In the genomic region with DNA sequence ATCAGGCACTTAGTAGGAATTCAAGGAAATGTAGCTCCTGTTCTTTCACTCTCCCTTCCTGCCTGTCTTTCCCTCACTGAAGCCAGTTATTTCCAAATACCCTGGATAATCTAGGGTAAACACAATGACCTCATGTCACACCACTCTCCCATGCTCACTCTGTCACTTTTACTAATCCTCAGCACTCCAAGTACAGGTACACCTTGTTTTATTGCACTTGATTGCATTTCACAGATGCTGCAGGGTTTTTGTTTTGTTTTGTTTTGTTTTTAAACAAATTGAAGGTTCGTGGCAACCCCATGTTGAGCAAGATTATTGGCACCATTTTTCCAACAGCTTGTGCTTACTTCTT, we compare ENCODE assay signal across 12 cellular contexts. TPM values are rescaled to one million over a fixed set of nuclear protein-coding genes. Genes with fewer than 3 reads are reported as not detected.
DNase-seq lines count a peak whose midpoint lies in the region; ATAC-seq and TF ChIP-seq lines count a peak whose summit lies in the region.
"Had no signal": no experiment of that assay in that cellular context is flagged by ENCODE, and none has a peak within 500 bp of the region (broad histone marks: within the 10 kb centered on the region; RNA-seq: fewer than 3 reads in every experiment).

No MANE protein-coding gene starts in this region.

- no peak overlapping the region for H3K27ac Mint-ChIP-seq in glutamatergic neuron (ENCODE audit: unreplicated experiment)
- H3K27ac Mint-ChIP-seq: activated naive CD4-positive, alpha-beta T cell treated with anti-CD3 and anti-CD28 coated beads, Interleukin-2, amount 50 U/mL, for 24 hours had no signal

- H3K4me1 ChIP-seq in right cardiac atrium (ENCODE audit: control insufficient read depth, insufficient read depth, low read length): peaks cover 1% of the 10 kb centered on the region

- DNase-seq in HuH-7 (ENCODE audit: low spot score): peak; percentile 30
- peak; percentile 88 for DNase-seq in NCI-H82 (lab: John Stamatoyannopoulos, UW)
- no peak for DNase-seq in right cardiac atrium
- DNase-seq in sciatic nerve (ENCODE audit: low spot score): no peak
- no peak for DNase-seq in glutamatergic neuron
- no peak for DNase-seq in NOMO-1 treated with DMSO at 0.1 percent for 48 hours (lab: John Stamatoyannopoulos, UW; ENCODE audit: unreplicated experiment)
- DNase-seq in mucosa of gallbladder (ENCODE audit: low spot score): no peak
- DNase-seq: cerebellar nuclear complex, SK-N-SH, substantia nigra had no signal

- intact Hi-C loops in right cardiac atrium (cut with DNase I): no loop called here
- intact Hi-C loops in sciatic nerve (cut with DNase I): no loop called here

- H3K27ac ChIP-seq in right cardiac atrium (ENCODE audit: low read length): no peak overlapping the region

- H3K9me3 Mint-ChIP-seq in glutamatergic neuron (ENCODE audit: unreplicated experiment): no peaks in the 10 kb centered on the region
- H3K9me3 Mint-ChIP-seq: activated naive CD4-positive, alpha-beta T cell treated with anti-CD3 and anti-CD28 coated beads, Interleukin-2, amount 50 U/mL, for 24 hours had no signal

- no peaks in the 10 kb centered on the region for H3K27me3 Mint-ChIP-seq in glutamatergic neuron (ENCODE audit: unreplicated experiment)
- H3K27me3 Mint-ChIP-seq: activated naive CD4-positive, alpha-beta T cell treated with anti-CD3 and anti-CD28 coated beads, Interleukin-2, amount 50 U/mL, for 24 hours had no signal

- no peak for TF ChIP-seq CTCF in glutamatergic neuron (IDR thresholded peaks at IDR 0.05; ENCODE audit: partially characterized antibody, unreplicated experiment)

- no peaks in the 10 kb centered on the region for H3K27me3 ChIP-seq in right cardiac atrium (ENCODE audit: control insufficient read depth, insufficient read depth)

- 51% methylated on average over 1 of the region's 1 CpG for WGBS in right cardiac atrium

- no peaks in the 10 kb centered on the region for H3K9me3 ChIP-seq in right cardiac atrium (ENCODE audit: control insufficient read depth, low read length)
- H3K9me3 ChIP-seq: SK-N-SH had no signal

- no peaks in the 10 kb centered on the region for H3K36me3 Mint-ChIP-seq in glutamatergic neuron (ENCODE audit: unreplicated experiment)
- H3K36me3 Mint-ChIP-seq: activated naive CD4-positive, alpha-beta T cell treated with anti-CD3 and anti-CD28 coated beads, Interleukin-2, amount 50 U/mL, for 24 hours had no signal

- H3K4me1 Mint-ChIP-seq in glutamatergic neuron (ENCODE audit: low read depth, unreplicated experiment): peaks cover 9% of the 10 kb centered on the region

- H3K4me3 ChIP-seq in right cardiac atrium (ENCODE audit: low read length): no peak overlapping the region

- ATAC-seq in right cardiac atrium (peak; percentile 56 to 69), sciatic nerve (peak; percentile 90)
- ATAC-seq: HCT116 had no signal

- no peak overlapping the region for H3K4me3 Mint-ChIP-seq in glutamatergic neuron (ENCODE audit: unreplicated experiment)
- H3K4me3 Mint-ChIP-seq: activated naive CD4-positive, alpha-beta T cell treated with anti-CD3 and anti-CD28 coated beads, Interleukin-2, amount 50 U/mL, for 24 hours had no signal

RNA-seq across cellular contexts. Expression of a gene that starts 40.8 kb away (rescaled TPM):
- 10 to 100 TPM; 23.4 to 31.7 (median 27.2) TPM for total RNA-seq in right cardiac atrium
- 6.1 TPM for polyA plus RNA-seq in right cardiac atrium
- 10.0 TPM for total RNA-seq in sciatic nerve
- total RNA-seq in glutamatergic neuron (ENCODE audit: unreplicated experiment): 81.4 TPM
- 79.5 TPM for total RNA-seq in mucosa of gallbladder

Comparison
In these comparisons a context has a peak if more than half of its experiments do, and no peak if none do; other contexts are left out.
1. DNase-seq: peak in HuH-7 (single experiment) and NCI-H82 (single experiment); none in right cardiac atrium (0 of 3), sciatic nerve (single experiment), glutamatergic neuron (single experiment), NOMO-1 treated with DMSO at 0.1 percent for 48 hours (single experiment) and mucosa of gallbladder (single experiment).